In genomic region chr7:140000666-140001268, GRCh38 we compare ENCODE assay signal across 24 cellular contexts.
"Had no signal": no experiment of that assay in that cellular context is flagged by ENCODE, and none has a peak within 500 bp of the region (broad histone marks: within the 10 kb centered on the region; RNA-seq: fewer than 3 reads in every experiment).

No MANE protein-coding gene starts in this region.

- H3K9me3 Mint-ChIP-seq: memory B cell had no signal

- H3K4me3 Mint-ChIP-seq: memory B cell had no signal

- H3K9me3 ChIP-seq: left ventricle myocardium inferior, lower lobe of right lung, neutrophil, psoas muscle, right lobe of liver, stomach, thoracic aorta, transverse colon had no signal

- FAIRE-seq: kidney had no signal

- H3K4me1 ChIP-seq: left ventricle myocardium inferior, lower lobe of right lung, psoas muscle, right lobe of liver, transverse colon had no signal

- H3K36me3 Mint-ChIP-seq: memory B cell had no signal

- H3K4me3 ChIP-seq: dorsolateral prefrontal cortex, hepatocyte, left ventricle myocardium inferior, lower lobe of right lung, psoas muscle, right lobe of liver, stomach, thoracic aorta, transverse colon had no signal

- H3K36me3 ChIP-seq: left ventricle myocardium inferior, lower lobe of right lung, right lobe of liver, stomach, thoracic aorta, transverse colon had no signal

- DNase-seq: cortex of kidney; dorsolateral prefrontal cortex; effector CD8-positive, alpha-beta T cell; foreskin melanocyte; head of caudate nucleus; kidney; left cardiac atrium; left ventricle myocardium inferior; lower lobe of right lung; midbrain; psoas muscle; retina; right lobe of liver; stimulated activated CD4-positive, alpha-beta T cell treated with anti-CD3 and anti-CD28 coated beads, Interleukin-15, amount 100 ng/mL, for 24 hours; stimulated activated CD4-positive, alpha-beta T cell treated with anti-CD3 and anti-CD28 coated beads, Interleukin-1b, Interleukin-23, amount 100 ng/mL, for 48 hours; stimulated activated CD4-positive, alpha-beta T cell treated with anti-CD3 and anti-CD28 coated beads, Interleukin-4, amount 100 ng/mL, for 4 hours; stimulated activated naive CD4-positive, alpha-beta T cell; stomach; substantia nigra; transverse colon had no signal

- H3K27ac ChIP-seq: hepatocyte, left ventricle myocardium inferior, lower lobe of right lung, neutrophil, psoas muscle, right lobe of liver, stomach, thoracic aorta, transverse colon had no signal

- ATAC-seq: left cardiac atrium, lower lobe of right lung, psoas muscle had no signal

- H3K27me3 Mint-ChIP-seq: memory B cell had no signal

- H3K79me2 ChIP-seq: hepatocyte had no signal

- H3K4me2 ChIP-seq: hepatocyte had no signal

- H3K27me3 ChIP-seq: dorsolateral prefrontal cortex, hepatocyte, neutrophil, right lobe of liver, stomach, transverse colon had no signal

- H3K27ac Mint-ChIP-seq: memory B cell had no signal

- H2AFZ ChIP-seq: hepatocyte had no signal
